10 cellular contexts compared by ENCODE assay signal in genomic region chr17:78415821-78416301, GRCh38. TPM values are rescaled to one million over a fixed set of nuclear protein-coding genes. Genes with fewer than 3 reads are reported as not detected.
DNase-seq lines count a peak whose midpoint lies in the region; ATAC-seq and TF ChIP-seq lines count a peak whose summit lies in the region.
"Had no signal": no experiment of that assay in that cellular context is flagged by ENCODE, and none has a peak within 500 bp of the region (broad histone marks: within the 10 kb centered on the region; RNA-seq: fewer than 3 reads in every experiment).

No MANE protein-coding gene starts in this region.

- DNase-seq in CD14-positive monocyte (ENCODE audit: low spot score) (no peak), NB4 (ENCODE audit: low read depth) (peak; percentile 26), NCI-H82 (lab: John Stamatoyannopoulos, UW) (no peak), NCI-H774 (lab: John Stamatoyannopoulos, UW) (no peak), iPS-NIHi7 (ENCODE audit: extremely low spot score) (no peak)
- DNase-seq in effector memory CD8-positive, alpha-beta T cell: no peak
- DNase-seq: DMS79, NCI-H187 treated with DMSO at 0.1 percent for 48 hours had no signal

- H3K4me3 ChIP-seq in NB4 (ENCODE audit: low read depth, low read length) (no peak overlapping the region), parathyroid adenoma (ENCODE audit: low read depth, low read length) (no peak overlapping the region)

- H3K27me3 ChIP-seq in parathyroid adenoma (ENCODE audit: control insufficient read depth, insufficient read depth, low read length): no peaks in the 10 kb centered on the region

- peak overlapping the region; percentile 75 for H3K27ac ChIP-seq in parathyroid adenoma

- peak overlapping the region in 1 of 2 donors; percentile 16 for H3K4me3 Mint-ChIP-seq in CD14-positive monocyte
- H3K4me3 Mint-ChIP-seq in effector memory CD8-positive, alpha-beta T cell: no peak overlapping the region

- H3K79me2 ChIP-seq in parathyroid adenoma: peaks cover 6% of the 10 kb centered on the region

- peaks cover 71% of the 10 kb centered on the region for H3K4me1 Mint-ChIP-seq in CD14-positive monocyte
- peaks cover 29 to 45% of the 10 kb centered on the region in 2 donors for H3K4me1 Mint-ChIP-seq in effector memory CD8-positive, alpha-beta T cell (ENCODE audit: low read depth in 2 of 2)

- intact Hi-C loops in CD14-positive monocyte (cut with micrococcal nuclease): loop anchor here in 1 of 2 donors (2.0 to 5.0 kb wide), 2 partner anchors 27 to 129 kb away; no protein-coding TSS in a partner anchor

- H3K27ac Mint-ChIP-seq in CD14-positive monocyte: peak overlapping the region; percentile 97 to 100 (median 98)
- H3K27ac Mint-ChIP-seq in effector memory CD8-positive, alpha-beta T cell: peak overlapping the region; percentile 32 to 38

- no peaks in the 10 kb centered on the region for H3K4me1 ChIP-seq in parathyroid adenoma

- no peak for ATAC-seq in effector memory CD8-positive, alpha-beta T cell (replicated peaks)
- ATAC-seq in HG02763 (IDR thresholded peaks at IDR 0.05; ENCODE audit: unreplicated experiment): no peak

- no peaks in the 10 kb centered on the region for H3K9me3 ChIP-seq in parathyroid adenoma (ENCODE audit: control insufficient read depth, low read length)

- no peak overlapping the region for H3K9ac ChIP-seq in parathyroid adenoma

- H3K27me3 Mint-ChIP-seq in CD14-positive monocyte (ENCODE audit: low read depth in 3 of 3): no peaks in the 10 kb centered on the region
- H3K27me3 Mint-ChIP-seq in effector memory CD8-positive, alpha-beta T cell: no peaks in the 10 kb centered on the region

- H2AFZ ChIP-seq in parathyroid adenoma: no peak overlapping the region

- TF ChIP-seq CTCF in CD14-positive monocyte (IDR thresholded peaks at IDR 0.05) (no peak), NB4 (IDR thresholded peaks at IDR 0.05; ENCODE audit: low read depth, low read length) (no peak), parathyroid adenoma (IDR thresholded peaks at IDR 0.05) (no peak)

- H3K36me3 ChIP-seq in parathyroid adenoma (ENCODE audit: control insufficient read depth, insufficient read depth, low read length): no peaks in the 10 kb centered on the region

- TF ChIP-seq POLR2A in NB4 (IDR thresholded peaks at IDR 0.05; ENCODE audit: extremely low read depth, insufficient read length): no peak

- peaks cover 80 to 90% of the 10 kb centered on the region in 2 donors for H3K36me3 Mint-ChIP-seq in CD14-positive monocyte
- H3K36me3 Mint-ChIP-seq in effector memory CD8-positive, alpha-beta T cell (ENCODE audit: insufficient read depth): peaks cover 26% of the 10 kb centered on the region

- no peak overlapping the region for H3K4me2 ChIP-seq in parathyroid adenoma (ENCODE audit: low read length)

- H3K9me3 Mint-ChIP-seq in CD14-positive monocyte: peaks cover 0 to 4% (median 0%) of the 10 kb centered on the region in 7 donors
- H3K9me3 Mint-ChIP-seq in effector memory CD8-positive, alpha-beta T cell: no peaks in the 10 kb centered on the region

RNA-seq across cellular contexts. Expression of gene PGS1, which starts 37.4 kb away (rescaled TPM):
- 10 to 100 TPM; 26.0 to 28.0 TPM for polyA plus RNA-seq in CD14-positive monocyte

RNA-seq across cellular contexts. Expression of gene SOCS3, which starts 56.0 kb away (rescaled TPM):
- polyA plus RNA-seq in CD14-positive monocyte: 100 to 1,000 TPM; 123 to 144 TPM
